In genomic region chr9:131140112-131140511, GRCh38 we compare ENCODE assay signal across 31 cellular contexts.
"Had no signal": no experiment of that assay in that cellular context is flagged by ENCODE, and none has a peak within 500 bp of the region (broad histone marks: within the 10 kb centered on the region; RNA-seq: fewer than 3 reads in every experiment).

No MANE protein-coding gene starts in this region.

- DNase-seq: activated CD4-positive, alpha-beta memory T cell treated with anti-CD3 and anti-CD28 coated beads for 36 hours; activated CD4-positive, alpha-beta T cell treated with anti-CD3 and anti-CD28 coated beads for 36 hours; activated CD4-positive, alpha-beta T cell treated with anti-CD3 and anti-CD28 coated beads, Interleukin-2, amount 10 ng/mL, durations not matched to agents 24 days and 14 days; activated CD4-positive, CD25-positive, alpha-beta regulatory T cell; activated CD4-positive, CD25-positive, alpha-beta regulatory T cell treated with anti-CD3 and anti-CD28 coated beads, Interleukin-2, amount 50 U/mL, for 72 hours; activated CD8-positive, alpha-beta memory T cell treated with anti-CD3 and anti-CD28 coated beads, Interleukin-2, amount 10 ng/mL, durations not matched to agents 7 days and 5 days; activated CD8-positive, alpha-beta memory T cell treated with anti-CD3 and anti-CD28 coated beads, Interleukin-2, amount 50 U/mL, for 4 hours; activated CD8-positive, alpha-beta T cell treated with anti-CD3 and anti-CD28 coated beads, Interleukin-2, amount 10 ng/mL, durations not matched to agents 7 days and 5 days; activated effector memory CD4-positive, alpha-beta T cell treated with anti-CD3 and anti-CD28 coated beads, Interleukin-2, amount 50 U/mL, for 16 hours; activated naive CD4-positive, alpha-beta T cell treated with anti-CD3 and anti-CD28 coated beads for 36 hours; activated naive CD8-positive, alpha-beta T cell treated with anti-CD3 and anti-CD28 coated beads for 36 hours; activated naive CD8-positive, alpha-beta T cell treated with anti-CD3 and anti-CD28 coated beads, Interleukin-2, amount 50 U/mL, for 24 hours; activated T-cell treated with anti-CD3 and anti-CD28 coated beads, Interleukin-2, amount 50 U/mL, for 1 hour; activated T-cell treated with anti-CD3 and anti-CD28 coated beads, Interleukin-2, amount 50 U/mL, for 48 hours; adrenal gland; amygdala; aorta; body of pancreas; central memory CD4-positive, alpha-beta T cell; cerebellar nuclear complex; colonic mucosa; effector CD8-positive, alpha-beta T cell; esophagus squamous epithelium; foreskin melanocyte; heart right ventricle; T-helper 17 cell; T1000 had no signal

- H3K27me3 ChIP-seq: adrenal gland, body of pancreas, breast epithelium, cardiac muscle cell, colonic mucosa, esophagus squamous epithelium, gastroesophageal sphincter, heart right ventricle had no signal

- H3K9me3 ChIP-seq: adrenal gland, body of pancreas, breast epithelium, colonic mucosa, esophagus squamous epithelium, gastroesophageal sphincter, heart right ventricle had no signal

- H3K27ac ChIP-seq: adrenal gland, body of pancreas, breast epithelium, cardiac muscle cell, colonic mucosa, epithelial cell of prostate, esophagus squamous epithelium, gastroesophageal sphincter, heart right ventricle had no signal

- H3K4me3 ChIP-seq: adrenal gland, body of pancreas, breast epithelium, cardiac muscle cell, colonic mucosa, esophagus squamous epithelium, gastroesophageal sphincter, heart right ventricle had no signal
